26 cellular contexts compared by ENCODE assay signal in the genomic region with DNA sequence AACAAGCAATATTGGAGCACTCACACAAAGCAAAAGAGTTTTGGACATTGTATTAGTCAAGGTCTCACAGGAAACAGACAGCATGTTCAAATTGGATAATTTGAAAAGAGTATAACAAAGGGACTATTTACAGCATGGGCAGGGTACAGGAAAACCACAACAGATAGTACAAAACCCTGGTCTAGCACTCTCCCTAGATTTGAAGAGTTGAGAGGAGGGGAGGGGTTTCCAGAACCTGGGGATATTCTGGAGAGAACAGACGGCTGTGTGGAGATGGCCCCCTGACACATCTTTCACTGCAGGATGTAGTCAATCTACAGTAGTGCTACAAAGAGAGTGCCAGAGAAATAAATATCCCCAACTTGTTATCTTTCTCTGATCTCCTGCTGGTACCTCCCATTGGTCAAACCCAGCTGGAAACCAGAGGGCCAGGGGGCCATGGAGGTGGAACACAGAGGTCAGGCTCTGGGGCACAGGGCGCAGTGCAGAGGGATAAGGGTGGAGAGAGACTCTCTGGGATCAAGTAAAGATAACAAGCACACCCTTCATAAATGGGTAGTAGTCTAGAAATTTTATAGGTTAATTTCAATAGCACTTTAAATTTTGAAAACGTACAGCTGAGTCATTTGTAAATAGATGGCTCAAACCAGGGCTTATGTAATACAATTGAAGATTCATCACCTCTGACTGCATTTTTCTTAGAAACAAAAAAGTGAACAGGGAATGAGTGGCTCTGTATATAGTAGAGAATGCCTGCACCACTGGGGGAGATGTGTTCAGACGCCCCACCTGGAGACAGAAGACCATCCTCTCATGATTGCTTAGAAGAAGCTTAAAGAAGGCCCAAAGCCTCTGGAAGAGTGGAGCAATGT.
DNase-seq lines count a peak whose midpoint lies in the region; ATAC-seq and TF ChIP-seq lines count a peak whose summit lies in the region.
"Had no signal": no experiment of that assay in that cellular context is flagged by ENCODE, and none has a peak within 500 bp of the region (broad histone marks: within the 10 kb centered on the region; RNA-seq: fewer than 3 reads in every experiment).

No MANE protein-coding gene starts in this region.

- peak; percentile 26 for DNase-seq in AG20443 (ENCODE audit: low spot score)
- DNase-seq in cardiac fibroblast (ENCODE audit: low read depth in 2 of 2) = peak; percentile 2 to 24
- DNase-seq in nephron progenitor cell = no peak
- no peak for DNase-seq in cortex of kidney (lab: John Stamatoyannopoulos, UW)
- DNase-seq in SKM-1 (lab: John Stamatoyannopoulos, UW; ENCODE audit: unreplicated experiment) = no peak
- DNase-seq: activated CD4-positive, CD25-positive, alpha-beta regulatory T cell; activated CD8-positive, alpha-beta T cell treated with anti-CD3 and anti-CD28 coated beads for 36 hours; activated naive CD8-positive, alpha-beta T cell treated with anti-CD3 and anti-CD28 coated beads for 36 hours; activated T-cell treated with anti-CD3 and anti-CD28 coated beads, Interleukin-2, amount 50 U/mL, for 48 hours; central memory CD4-positive, alpha-beta T cell; COR-L47; effector CD8-positive, alpha-beta T cell; EL; hippocampal formation; KBM-7; kidney glomerular epithelial cell; NCI-H2107; NCI-H748 treated with DMSO at 0.1 percent for 48 hours; OCI-M1; stimulated activated naive CD8-positive, alpha-beta T cell treated with anti-CD3 and anti-CD28 coated beads, Interleukin-15, amount 100 ng/mL, for 72 hours had no signal

- CTCF ChIA-PET in HEK293 (lab: Yijun Ruan, JAX) = interaction anchor here (0.6 to 2.0 kb wide), 5 partner anchors 9 to 245 kb away, joined by 3 to 5 read pairs (median 4); no protein-coding TSS in a partner anchor

- H3K9me3 ChIP-seq in HEK293 (ENCODE audit: control insufficient read depth, insufficient read depth, low read depth, low read length) = no peaks in the 10 kb centered on the region
- H3K9me3 ChIP-seq: HAP-1, SJSA1 had no signal

- H3K4me1 Mint-ChIP-seq in nephron progenitor cell = peaks cover 30% of the 10 kb centered on the region
- H3K4me1 Mint-ChIP-seq: activated naive CD8-positive, alpha-beta T cell treated with anti-CD3 and anti-CD28 coated beads for 36 hours; stimulated activated naive CD8-positive, alpha-beta T cell treated with anti-CD3 and anti-CD28 coated beads, Interleukin-15, amount 100 ng/mL, for 72 hours had no signal

- H3K4me1 ChIP-seq in HEK293 (ENCODE audit: control insufficient read depth, insufficient read depth, low read length) = peaks cover 4% of the 10 kb centered on the region; the same call in 1 of the 2 replicates
- H3K4me1 ChIP-seq: HAP-1 had no signal

- TF ChIP-seq CTCF in HEK293 (tag by site-specific recombination; IDR thresholded peaks at IDR 0.05) = no peak
- TF ChIP-seq CTCF in cardiac fibroblast (IDR thresholded peaks at IDR 0.05; ENCODE audit: low read depth, low read length) = no peak
- no peak for TF ChIP-seq CTCF in nephron progenitor cell (IDR thresholded peaks at IDR 0.05)

- no peaks in the 10 kb centered on the region for H3K36me3 ChIP-seq in HEK293 (ENCODE audit: control insufficient read depth in 2 of 2, insufficient read depth in 1 of 2, low read length in 2 of 2)
- H3K36me3 ChIP-seq: HAP-1, SJSA1 had no signal

- peak overlapping the region; percentile 37 for H3K27ac Mint-ChIP-seq in nephron progenitor cell
- H3K27ac Mint-ChIP-seq: activated CD8-positive, alpha-beta T cell treated with anti-CD3 and anti-CD28 coated beads for 36 hours; activated naive CD8-positive, alpha-beta T cell treated with anti-CD3 and anti-CD28 coated beads for 36 hours; stimulated activated naive CD8-positive, alpha-beta T cell treated with anti-CD3 and anti-CD28 coated beads, Interleukin-15, amount 100 ng/mL, for 72 hours had no signal

- no peak overlapping the region for H3K4me3 Mint-ChIP-seq in nephron progenitor cell
- H3K4me3 Mint-ChIP-seq: activated CD8-positive, alpha-beta T cell treated with anti-CD3 and anti-CD28 coated beads for 36 hours; activated naive CD8-positive, alpha-beta T cell treated with anti-CD3 and anti-CD28 coated beads for 36 hours; neural crest cell; stimulated activated naive CD8-positive, alpha-beta T cell treated with anti-CD3 and anti-CD28 coated beads, Interleukin-15, amount 100 ng/mL, for 72 hours had no signal

- H3K27me3 Mint-ChIP-seq in nephron progenitor cell (ENCODE audit: low read depth, poor library complexity) = peaks cover 4% of the 10 kb centered on the region

- H3K36me3 Mint-ChIP-seq in nephron progenitor cell (ENCODE audit: low read depth) = no peaks in the 10 kb centered on the region
- H3K36me3 Mint-ChIP-seq: activated naive CD8-positive, alpha-beta T cell treated with anti-CD3 and anti-CD28 coated beads for 36 hours had no signal

- H3K9me3 Mint-ChIP-seq in nephron progenitor cell = no peaks in the 10 kb centered on the region
- H3K9me3 Mint-ChIP-seq: activated CD8-positive, alpha-beta T cell treated with anti-CD3 and anti-CD28 coated beads for 36 hours; activated naive CD8-positive, alpha-beta T cell treated with anti-CD3 and anti-CD28 coated beads for 36 hours; neural crest cell; stimulated activated naive CD8-positive, alpha-beta T cell treated with anti-CD3 and anti-CD28 coated beads, Interleukin-15, amount 100 ng/mL, for 72 hours had no signal

- no peak for ATAC-seq in HG02759 (IDR thresholded peaks at IDR 0.05; ENCODE audit: unreplicated experiment)
- ATAC-seq in GM21737 (IDR thresholded peaks at IDR 0.05; ENCODE audit: unreplicated experiment) = no peak
- ATAC-seq: activated CD8-positive, alpha-beta T cell treated with anti-CD3 and anti-CD28 coated beads for 36 hours; stimulated activated naive CD8-positive, alpha-beta T cell treated with anti-CD3 and anti-CD28 coated beads, Interleukin-15, amount 100 ng/mL, for 72 hours had no signal

- no peak overlapping the region for H3K27ac ChIP-seq in HEK293 (ENCODE audit: extremely low read depth, low read depth, low read length)
- H3K27ac ChIP-seq: SJSA1 had no signal

- no peak overlapping the region for H3K4me3 ChIP-seq in HEK293 (ENCODE audit: low read depth, low read length)
- H3K4me3 ChIP-seq in cardiac fibroblast (replicated peaks in 1 of 2; ENCODE audit: low read depth in 2 of 2, low read length in 2 of 2) = no peak overlapping the region
- H3K4me3 ChIP-seq: HAP-1, SJSA1 had no signal

- POLR2A ChIA-PET in HEK293 (lab: Yijun Ruan, JAX) = no interaction called here

TF ChIP-seq in HEK293, 187 proteins besides CTCF, POLR2A, EP300 and RAD21:
- TF ChIP-seq ZNF629 (tag by site-specific recombination; IDR thresholded peaks at IDR 0.05) = peak; percentile 24; the same call in 1 of the 2 replicates
- TF ChIP-seq, protein P1, sequence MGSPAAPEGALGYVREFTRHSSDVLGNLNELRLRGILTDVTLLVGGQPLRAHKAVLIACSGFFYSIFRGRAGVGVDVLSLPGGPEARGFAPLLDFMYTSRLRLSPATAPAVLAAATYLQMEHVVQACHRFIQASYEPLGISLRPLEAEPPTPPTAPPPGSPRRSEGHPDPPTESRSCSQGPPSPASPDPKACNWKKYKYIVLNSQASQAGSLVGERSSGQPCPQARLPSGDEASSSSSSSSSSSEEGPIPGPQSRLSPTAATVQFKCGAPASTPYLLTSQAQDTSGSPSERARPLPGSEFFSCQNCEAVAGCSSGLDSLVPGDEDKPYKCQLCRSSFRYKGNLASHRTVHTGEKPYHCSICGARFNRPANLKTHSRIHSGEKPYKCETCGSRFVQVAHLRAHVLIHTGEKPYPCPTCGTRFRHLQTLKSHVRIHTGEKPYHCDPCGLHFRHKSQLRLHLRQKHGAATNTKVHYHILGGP (tag by site-specific recombination; IDR thresholded peaks at IDR 0.05) = no peak
- TF ChIP-seq, protein P2, sequence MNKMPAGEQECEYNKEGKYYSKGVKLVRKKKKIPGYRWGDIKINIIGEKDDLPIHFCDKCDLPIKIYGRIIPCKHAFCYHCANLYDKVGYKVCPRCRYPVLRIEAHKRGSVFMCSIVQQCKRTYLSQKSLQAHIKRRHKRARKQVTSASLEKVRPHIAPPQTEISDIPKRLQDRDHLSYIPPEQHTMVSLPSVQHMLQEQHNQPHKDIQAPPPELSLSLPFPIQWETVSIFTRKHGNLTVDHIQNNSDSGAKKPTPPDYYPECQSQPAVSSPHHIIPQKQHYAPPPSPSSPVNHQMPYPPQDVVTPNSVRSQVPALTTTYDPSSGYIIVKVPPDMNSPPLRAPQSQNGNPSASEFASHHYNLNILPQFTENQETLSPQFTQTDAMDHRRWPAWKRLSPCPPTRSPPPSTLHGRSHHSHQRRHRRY (tag by site-specific recombination; IDR thresholded peaks at IDR 0.05) = no peak
- peak; percentile 69 for TF ChIP-seq ZIC2 (tag by site-specific recombination; IDR thresholded peaks at IDR 0.05)
TF ChIP-seq in HEK293: peak in this region for 2.

Comparison
In these comparisons a context has a peak if more than half of its experiments do, and no peak if none do; other contexts are left out.
1. DNase-seq: peak in AG20443 (single experiment) and cardiac fibroblast (2 of 2); none in nephron progenitor cell (single experiment), cortex of kidney (single experiment) and SKM-1 (single experiment).